1 cellular context compared by ENCODE assay signal in the genomic region with DNA sequence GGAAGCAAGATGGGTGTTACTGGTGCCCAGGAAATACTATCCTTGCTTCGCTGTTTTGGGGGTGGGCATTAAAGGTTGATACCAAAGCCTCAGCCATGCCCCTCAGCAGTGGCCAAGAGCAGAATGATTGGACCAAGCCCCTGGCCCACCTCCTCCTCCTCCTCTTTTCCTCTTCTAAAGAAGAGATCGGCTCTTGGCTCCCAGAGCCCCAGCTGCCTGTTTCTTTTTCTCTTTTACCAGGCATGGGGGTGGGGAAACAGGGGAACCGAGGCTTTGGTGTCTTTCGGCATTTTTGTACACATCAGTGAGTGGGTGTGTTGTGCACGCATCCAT.
TF ChIP-seq lines count a peak whose summit lies in the region.

No MANE protein-coding gene starts in this region.

TF ChIP-seq in liver, 16 proteins besides CTCF, POLR2A, EP300 and RAD21 (continued from another document):
- TF ChIP-seq, protein P1, sequence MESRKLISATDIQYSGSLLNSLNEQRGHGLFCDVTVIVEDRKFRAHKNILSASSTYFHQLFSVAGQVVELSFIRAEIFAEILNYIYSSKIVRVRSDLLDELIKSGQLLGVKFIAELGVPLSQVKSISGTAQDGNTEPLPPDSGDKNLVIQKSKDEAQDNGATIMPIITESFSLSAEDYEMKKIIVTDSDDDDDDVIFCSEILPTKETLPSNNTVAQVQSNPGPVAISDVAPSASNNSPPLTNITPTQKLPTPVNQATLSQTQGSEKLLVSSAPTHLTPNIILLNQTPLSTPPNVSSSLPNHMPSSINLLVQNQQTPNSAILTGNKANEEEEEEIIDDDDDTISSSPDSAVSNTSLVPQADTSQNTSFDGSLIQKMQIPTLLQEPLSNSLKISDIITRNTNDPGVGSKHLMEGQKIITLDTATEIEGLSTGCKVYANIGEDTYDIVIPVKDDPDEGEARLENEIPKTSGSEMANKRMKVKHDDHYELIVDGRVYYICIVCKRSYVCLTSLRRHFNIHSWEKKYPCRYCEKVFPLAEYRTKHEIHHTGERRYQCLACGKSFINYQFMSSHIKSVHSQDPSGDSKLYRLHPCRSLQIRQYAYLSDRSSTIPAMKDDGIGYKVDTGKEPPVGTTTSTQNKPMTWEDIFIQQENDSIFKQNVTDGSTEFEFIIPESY (IDR thresholded peaks at IDR 0.05), result no peak
- TF ChIP-seq GABPA (IDR thresholded peaks at IDR 0.05 in 1 of 2, conservative IDR thresholded peaks at IDR 0.05 in 1 of 2), result no peak
- no peak for TF ChIP-seq FOXA2 (IDR thresholded peaks at IDR 0.05)
- no peak for TF ChIP-seq FOXA1 (IDR thresholded peaks at IDR 0.05)
- no peak for TF ChIP-seq ATF3 (IDR thresholded peaks at IDR 0.05)
- TF ChIP-seq MAX (IDR thresholded peaks at IDR 0.05), result no peak
- no peak for TF ChIP-seq RXRA (IDR thresholded peaks at IDR 0.05)
- no peak for TF ChIP-seq YY1 (IDR thresholded peaks at IDR 0.05)
- no peak for TF ChIP-seq NR2F2 (IDR thresholded peaks at IDR 0.05)
